In the genomic region with DNA sequence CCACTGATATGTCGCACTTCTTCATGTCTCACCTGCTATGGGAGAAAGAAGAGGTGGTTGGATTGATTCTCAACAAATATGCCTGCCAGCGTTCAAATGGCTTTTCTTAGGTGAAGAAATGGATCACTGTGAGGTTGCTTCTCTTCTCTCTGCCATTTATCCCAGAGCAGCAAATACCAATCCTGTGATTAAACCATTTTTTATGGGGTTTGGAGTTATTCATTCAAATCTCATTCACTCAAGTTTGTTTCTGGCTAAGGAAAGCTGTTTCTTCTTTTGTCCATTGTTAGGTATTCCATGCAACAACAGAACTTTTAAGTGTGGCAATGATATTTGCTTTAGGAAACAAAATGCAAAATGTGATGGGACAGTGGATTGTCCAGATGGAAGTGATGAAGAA, we compare ENCODE assay signal across 19 cellular contexts. TPM values are rescaled to one million over a fixed set of nuclear protein-coding genes. Genes with fewer than 3 reads are reported as not detected.
DNase-seq lines count a peak whose midpoint lies in the region; ATAC-seq and TF ChIP-seq lines count a peak whose summit lies in the region.
"Had no signal": no experiment of that assay in that cellular context is flagged by ENCODE, and none has a peak within 500 bp of the region (broad histone marks: within the 10 kb centered on the region; RNA-seq: fewer than 3 reads in every experiment).

No MANE protein-coding gene starts in this region.

- in situ Hi-C loops in gastrocnemius medialis (cut with MboI; ENCODE audit: low sequenced_read_pairs in 4 of 4) = no loop called here

- WGBS in stomach, 5 donors = 84 to 94% (median 91%) methylated on average over 2 of the region's 2 CpGs

- no peak for ATAC-seq in gastrocnemius medialis
- ATAC-seq: gastroesophageal sphincter; stimulated activated naive B cell treated with anti-CD40 and anti-IgM and Interleukin-4, amounts not matched to agents 10 μg/mL and 1 μg/mL and 100 μg/mL, for 72 hours; WTC11 had no signal

- intact Hi-C loops in stomach (cut with DNase I; ENCODE audit: low total_unique reads) = no loop called here
- intact Hi-C loops in gastrocnemius medialis (cut with DNase I; ENCODE audit: low total_unique reads) = no loop called here

- H3K27ac ChIP-seq in RWPE1 (no peak overlapping the region), stomach (peak overlapping the region; percentile 49 to 90 (median 77)), gastrocnemius medialis (no peak overlapping the region)
- H3K27ac ChIP-seq: gastroesophageal sphincter, neutrophil had no signal

- no peak for TF ChIP-seq CTCF in RWPE1 (conservative IDR thresholded peaks at IDR 0.05; ENCODE audit: low read depth)
- no peak for TF ChIP-seq CTCF in fibroblast of mammary gland (conservative IDR thresholded peaks at IDR 0.05; ENCODE audit: control insufficient read depth, insufficient read depth, low read depth, low read length)
- TF ChIP-seq CTCF in stomach (IDR thresholded peaks at IDR 0.05) = no peak
- no peak for TF ChIP-seq CTCF in gastrocnemius medialis (IDR thresholded peaks at IDR 0.05 in 4 of 5, conservative IDR thresholded peaks at IDR 0.05 in 1 of 5)

- H3K36me3 ChIP-seq in stomach = no peaks in the 10 kb centered on the region
- H3K36me3 ChIP-seq in gastrocnemius medialis = no peaks in the 10 kb centered on the region
- H3K36me3 ChIP-seq: gastroesophageal sphincter, neutrophil had no signal

- H3K9me3 ChIP-seq in stomach = no peaks in the 10 kb centered on the region
- H3K9me3 ChIP-seq in gastrocnemius medialis = no peaks in the 10 kb centered on the region
- H3K9me3 ChIP-seq: gastroesophageal sphincter, neutrophil had no signal

- H3K4me3 ChIP-seq in fibroblast of mammary gland (ENCODE audit: control insufficient read depth, low read depth, low read length) (no peak overlapping the region), stomach (no peak overlapping the region), gastrocnemius medialis (no peak overlapping the region)
- H3K4me3 ChIP-seq: gastroesophageal sphincter, skin epidermis had no signal

- H3K27me3 ChIP-seq in stomach (no peaks in the 10 kb centered on the region), gastrocnemius medialis (no peaks in the 10 kb centered on the region)

- POLR2A ChIA-PET in RWPE1 (lab: Yijun Ruan, JAX; ENCODE audit: low non-redundant PET) = no interaction called here

- no peak for TF ChIP-seq POLR2A in stomach (IDR thresholded peaks at IDR 0.05)
- TF ChIP-seq POLR2A in gastrocnemius medialis (IDR thresholded peaks at IDR 0.05) = no peak

- TF ChIP-seq EP300 in stomach (IDR thresholded peaks at IDR 0.05) = no peak

- CTCF ChIA-PET in RWPE1 (lab: Yijun Ruan, JAX) = no interaction called here

- DNase-seq in EL (peak; percentile 62), RWPE1 (ENCODE audit: low spot score) (peak; percentile 34), fibroblast of mammary gland (ENCODE audit: low read depth) (peak; percentile 28), stomach (no peak), KG1 (lab: John Stamatoyannopoulos, UW) (no peak), SW 1271 (lab: John Stamatoyannopoulos, UW) (no peak), gastrocnemius medialis (no peak)
- DNase-seq: activated naive CD4-positive, alpha-beta T cell; effector CD4-positive, alpha-beta T cell; GDM1; KBM-7; NCI-H1436 treated with DMSO at 0.1 percent for 48 hours; NCI-H446 treated with DMSO at 0.1 percent for 48 hours; stimulated activated naive B cell treated with anti-CD40 and anti-IgM and Interleukin-4, amounts not matched to agents 10 μg/mL and 1 μg/mL and 100 μg/mL, for 72 hours had no signal

- peaks cover 0 to 20% (median 9%) of the 10 kb centered on the region in 4 donors for H3K4me1 ChIP-seq in stomach
- H3K4me1 ChIP-seq in gastrocnemius medialis = no peaks in the 10 kb centered on the region
- H3K4me1 ChIP-seq: gastroesophageal sphincter had no signal

RNA-seq across cellular contexts. Expression of a gene that starts 12.2 kb away (rescaled TPM):
- total RNA-seq in stomach (10 to 100 TPM in 4 of 5 donors, 1 to 10 TPM in 1; 9.9 to 66.9 (median 59.0) TPM), gastrocnemius medialis (1 to 10 TPM in 1 of 4 donors, under 1 TPM in 3; 0.39 to 1.1 (median 0.82) TPM)
- polyA plus RNA-seq in stomach = 10 to 100 TPM in 2 of 3 donors, 1 to 10 TPM in 1; 4.2 to 16.0 (median 10.0) TPM

RNA-seq across cellular contexts. Expression of a gene that starts 39.5 kb away (rescaled TPM):
- total RNA-seq in stomach (under 1 TPM in 1 of 5 donors, not detected in 4; 0.45 TPM), gastrocnemius medialis (not detected)
- under 1 TPM in 2 of 3 donors, not detected in 1; 0.08 to 0.12 TPM for polyA plus RNA-seq in stomach
- total RNA-seq: gastroesophageal sphincter, OCI-LY7, WTC11 had no signal

RNA-seq across cellular contexts. Expression of a gene that starts 59.0 kb away (rescaled TPM):
- total RNA-seq in stomach (1 to 10 TPM in 1 of 5 donors, under 1 TPM in 1, not detected in 3; 0.73 to 2.3 TPM), gastrocnemius medialis (not detected)
- 1 to 10 TPM in 1 of 3 donors, not detected in 2; 2.3 TPM for polyA plus RNA-seq in stomach

Comparison
In these comparisons a context has a peak if more than half of its experiments do, and no peak if none do; other contexts are left out.
1. DNase-seq: peak in EL (single experiment), RWPE1 (single experiment) and fibroblast of mammary gland (single experiment); none in stomach (single experiment), KG1 (single experiment), SW 1271 (0 of 2) and gastrocnemius medialis (0 of 2).
2. H3K27ac ChIP-seq: peak in stomach (5 of 5); none in RWPE1 (single experiment) and gastrocnemius medialis (0 of 4).
3. RNA of a gene that starts 12.2 kb away (total RNA-seq): 9.9 to 66.9 TPM in stomach; 0.39 to 1.1 TPM in gastrocnemius medialis; every median in the first group is over 4 times any median in the second.